1 cellular context compared by ENCODE assay signal in the genomic region with DNA sequence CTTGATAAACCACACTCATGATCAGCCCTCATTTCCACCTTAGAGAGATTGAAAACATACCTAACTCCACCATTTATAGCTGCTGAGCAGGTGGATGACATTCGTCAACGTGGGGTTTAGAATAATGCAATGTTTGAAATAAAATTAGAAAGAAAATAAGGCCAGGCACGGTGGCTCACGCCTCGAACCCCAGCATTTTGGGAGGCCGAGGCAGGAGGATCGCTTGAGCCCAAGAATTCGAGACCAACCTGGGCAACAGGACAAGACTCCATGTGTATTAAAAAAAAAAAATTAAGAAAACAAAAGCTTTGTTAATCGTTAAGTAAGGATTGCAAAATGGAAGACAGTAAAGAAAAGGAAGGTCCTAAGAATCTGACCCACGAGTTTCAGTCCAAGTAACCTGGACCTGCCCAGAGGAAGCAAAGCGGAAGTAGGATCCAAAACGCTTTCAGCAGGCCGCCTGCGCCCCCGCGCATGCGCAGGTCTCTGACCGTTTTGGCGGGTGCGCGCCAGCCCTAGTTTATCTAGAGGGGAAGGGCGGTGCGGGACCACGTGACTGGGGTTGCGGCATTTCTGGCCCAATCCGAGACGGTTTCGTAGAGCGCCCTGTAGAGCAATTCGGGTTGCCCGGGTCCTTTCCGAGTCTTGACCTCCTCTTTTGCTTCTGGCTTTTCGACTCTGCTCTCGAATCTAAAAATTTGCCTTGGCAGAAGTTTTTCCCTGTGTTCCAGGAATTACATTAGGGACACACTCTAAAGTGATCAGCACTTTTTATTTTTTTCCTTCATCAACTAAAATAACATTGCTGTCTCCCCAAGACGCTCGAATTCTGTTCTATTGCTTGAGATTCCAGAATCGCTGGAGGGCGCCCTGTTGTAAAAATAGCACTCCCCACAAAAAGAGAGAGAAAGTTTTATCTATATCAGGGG.
TF ChIP-seq lines count a peak whose summit lies in the region.

No MANE protein-coding gene starts in this region.

TF ChIP-seq in HepG2, 621 proteins besides CTCF, POLR2A, EP300 and RAD21 (continued from another document and continues in another):
- TF ChIP-seq, protein P1, sequence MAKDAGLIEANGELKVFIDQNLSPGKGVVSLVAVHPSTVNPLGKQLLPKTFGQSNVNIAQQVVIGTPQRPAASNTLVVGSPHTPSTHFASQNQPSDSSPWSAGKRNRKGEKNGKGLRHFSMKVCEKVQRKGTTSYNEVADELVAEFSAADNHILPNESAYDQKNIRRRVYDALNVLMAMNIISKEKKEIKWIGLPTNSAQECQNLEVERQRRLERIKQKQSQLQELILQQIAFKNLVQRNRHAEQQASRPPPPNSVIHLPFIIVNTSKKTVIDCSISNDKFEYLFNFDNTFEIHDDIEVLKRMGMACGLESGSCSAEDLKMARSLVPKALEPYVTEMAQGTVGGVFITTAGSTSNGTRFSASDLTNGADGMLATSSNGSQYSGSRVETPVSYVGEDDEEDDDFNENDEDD (CRISPR knock-in tag; IDR thresholded peaks at IDR 0.05; ENCODE audit: borderline replicate concordance) = peak; percentile 71; the same call in 1 of the 2 replicates
- TF ChIP-seq MIER2 (CRISPR knock-in tag; IDR thresholded peaks at IDR 0.05) (no peak), CEBPG (CRISPR knock-in tag; IDR thresholded peaks at IDR 0.05) (0 out of 2 replicates have a peak, but pooled peaks have one; percentile 6), ELF1 (CRISPR knock-in tag; IDR thresholded peaks at IDR 0.05) (peak; percentile 80), TBX2 (CRISPR knock-in tag; IDR thresholded peaks at IDR 0.05; ENCODE audit: borderline replicate concordance) (no peak), FOXK1 (CRISPR knock-in tag; IDR thresholded peaks at IDR 0.05; ENCODE audit: borderline replicate concordance, low read depth) (no peak), ZFP82 (CRISPR knock-in tag; IDR thresholded peaks at IDR 0.05; ENCODE audit: borderline replicate concordance) (no peak), ZNF543 (CRISPR knock-in tag; IDR thresholded peaks at IDR 0.05) (no peak), ATRX (CRISPR knock-in tag; IDR thresholded peaks at IDR 0.05; ENCODE audit: borderline replicate concordance) (no peak), ZNF501 (CRISPR knock-in tag; IDR thresholded peaks at IDR 0.05) (no peak), ZNF672 (CRISPR knock-in tag; IDR thresholded peaks at IDR 0.05) (no peak), RORA (CRISPR knock-in tag; IDR thresholded peaks at IDR 0.05) (no peak), ZKSCAN5 (CRISPR knock-in tag; IDR thresholded peaks at IDR 0.05) (no peak), ZNF766 (CRISPR knock-in tag; IDR thresholded peaks at IDR 0.05; ENCODE audit: borderline replicate concordance) (no peak), NFYC (CRISPR knock-in tag; IDR thresholded peaks at IDR 0.05) (peak; percentile 59), ZFY (CRISPR knock-in tag; IDR thresholded peaks at IDR 0.05) (peak; percentile 47), PCBP2 (optimal IDR thresholded peaks at IDR 0.05; ENCODE audit: low read depth, low read length, poor library complexity, severe bottlenecking) (no peak), RFX3 (CRISPR knock-in tag; IDR thresholded peaks at IDR 0.05) (no peak), SSRP1 (CRISPR knock-in tag; IDR thresholded peaks at IDR 0.05) (no peak), CHD4 (IDR thresholded peaks at IDR 0.05; ENCODE audit: borderline replicate concordance, low read length) (no peak; the same call in 1 of the 2 replicates), HOXA7 (CRISPR knock-in tag; IDR thresholded peaks at IDR 0.05) (no peak), ZBTB38 (CRISPR knock-in tag; IDR thresholded peaks at IDR 0.05) (no peak), SAP130 (CRISPR knock-in tag; IDR thresholded peaks at IDR 0.05; ENCODE audit: low read depth) (peak; percentile 23; the same call in 1 of the 2 replicates), ZNF619 (CRISPR knock-in tag; IDR thresholded peaks at IDR 0.05) (no peak), KDM4B (CRISPR knock-in tag; IDR thresholded peaks at IDR 0.05) (no peak)
- TF ChIP-seq, protein P2, sequence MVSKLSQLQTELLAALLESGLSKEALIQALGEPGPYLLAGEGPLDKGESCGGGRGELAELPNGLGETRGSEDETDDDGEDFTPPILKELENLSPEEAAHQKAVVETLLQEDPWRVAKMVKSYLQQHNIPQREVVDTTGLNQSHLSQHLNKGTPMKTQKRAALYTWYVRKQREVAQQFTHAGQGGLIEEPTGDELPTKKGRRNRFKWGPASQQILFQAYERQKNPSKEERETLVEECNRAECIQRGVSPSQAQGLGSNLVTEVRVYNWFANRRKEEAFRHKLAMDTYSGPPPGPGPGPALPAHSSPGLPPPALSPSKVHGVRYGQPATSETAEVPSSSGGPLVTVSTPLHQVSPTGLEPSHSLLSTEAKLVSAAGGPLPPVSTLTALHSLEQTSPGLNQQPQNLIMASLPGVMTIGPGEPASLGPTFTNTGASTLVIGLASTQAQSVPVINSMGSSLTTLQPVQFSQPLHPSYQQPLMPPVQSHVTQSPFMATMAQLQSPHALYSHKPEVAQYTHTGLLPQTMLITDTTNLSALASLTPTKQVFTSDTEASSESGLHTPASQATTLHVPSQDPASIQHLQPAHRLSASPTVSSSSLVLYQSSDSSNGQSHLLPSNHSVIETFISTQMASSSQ (IDR thresholded peaks at IDR 0.05; ENCODE audit: low read depth) = no peak
- TF ChIP-seq, protein P2 (CRISPR knock-in tag; IDR thresholded peaks at IDR 0.05; ENCODE audit: borderline replicate concordance) = no peak
- TF ChIP-seq, protein P3, sequence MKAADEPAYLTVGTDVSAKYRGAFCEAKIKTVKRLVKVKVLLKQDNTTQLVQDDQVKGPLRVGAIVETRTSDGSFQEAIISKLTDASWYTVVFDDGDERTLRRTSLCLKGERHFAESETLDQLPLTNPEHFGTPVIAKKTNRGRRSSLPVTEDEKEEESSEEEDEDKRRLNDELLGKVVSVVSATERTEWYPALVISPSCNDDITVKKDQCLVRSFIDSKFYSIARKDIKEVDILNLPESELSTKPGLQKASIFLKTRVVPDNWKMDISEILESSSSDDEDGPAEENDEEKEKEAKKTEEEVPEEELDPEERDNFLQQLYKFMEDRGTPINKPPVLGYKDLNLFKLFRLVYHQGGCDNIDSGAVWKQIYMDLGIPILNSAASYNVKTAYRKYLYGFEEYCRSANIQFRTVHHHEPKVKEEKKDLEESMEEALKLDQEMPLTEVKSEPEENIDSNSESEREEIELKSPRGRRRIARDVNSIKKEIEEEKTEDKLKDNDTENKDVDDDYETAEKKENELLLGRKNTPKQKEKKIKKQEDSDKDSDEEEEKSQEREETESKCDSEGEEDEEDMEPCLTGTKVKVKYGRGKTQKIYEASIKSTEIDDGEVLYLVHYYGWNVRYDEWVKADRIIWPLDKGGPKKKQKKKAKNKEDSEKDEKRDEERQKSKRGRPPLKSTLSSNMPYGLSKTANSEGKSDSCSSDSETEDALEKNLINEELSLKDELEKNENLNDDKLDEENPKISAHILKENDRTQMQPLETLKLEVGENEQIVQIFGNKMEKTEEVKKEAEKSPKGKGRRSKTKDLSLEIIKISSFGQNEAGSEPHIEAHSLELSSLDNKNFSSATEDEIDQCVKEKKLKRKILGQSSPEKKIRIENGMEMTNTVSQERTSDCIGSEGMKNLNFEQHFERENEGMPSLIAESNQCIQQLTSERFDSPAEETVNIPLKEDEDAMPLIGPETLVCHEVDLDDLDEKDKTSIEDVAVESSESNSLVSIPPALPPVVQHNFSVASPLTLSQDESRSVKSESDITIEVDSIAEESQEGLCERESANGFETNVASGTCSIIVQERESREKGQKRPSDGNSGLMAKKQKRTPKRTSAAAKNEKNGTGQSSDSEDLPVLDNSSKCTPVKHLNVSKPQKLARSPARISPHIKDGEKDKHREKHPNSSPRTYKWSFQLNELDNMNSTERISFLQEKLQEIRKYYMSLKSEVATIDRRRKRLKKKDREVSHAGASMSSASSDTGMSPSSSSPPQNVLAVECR (CRISPR knock-in tag; IDR thresholded peaks at IDR 0.05; ENCODE audit: borderline replicate concordance) = peak; percentile 26; the same call in 1 of the 2 replicates
- TF ChIP-seq, protein P4, sequence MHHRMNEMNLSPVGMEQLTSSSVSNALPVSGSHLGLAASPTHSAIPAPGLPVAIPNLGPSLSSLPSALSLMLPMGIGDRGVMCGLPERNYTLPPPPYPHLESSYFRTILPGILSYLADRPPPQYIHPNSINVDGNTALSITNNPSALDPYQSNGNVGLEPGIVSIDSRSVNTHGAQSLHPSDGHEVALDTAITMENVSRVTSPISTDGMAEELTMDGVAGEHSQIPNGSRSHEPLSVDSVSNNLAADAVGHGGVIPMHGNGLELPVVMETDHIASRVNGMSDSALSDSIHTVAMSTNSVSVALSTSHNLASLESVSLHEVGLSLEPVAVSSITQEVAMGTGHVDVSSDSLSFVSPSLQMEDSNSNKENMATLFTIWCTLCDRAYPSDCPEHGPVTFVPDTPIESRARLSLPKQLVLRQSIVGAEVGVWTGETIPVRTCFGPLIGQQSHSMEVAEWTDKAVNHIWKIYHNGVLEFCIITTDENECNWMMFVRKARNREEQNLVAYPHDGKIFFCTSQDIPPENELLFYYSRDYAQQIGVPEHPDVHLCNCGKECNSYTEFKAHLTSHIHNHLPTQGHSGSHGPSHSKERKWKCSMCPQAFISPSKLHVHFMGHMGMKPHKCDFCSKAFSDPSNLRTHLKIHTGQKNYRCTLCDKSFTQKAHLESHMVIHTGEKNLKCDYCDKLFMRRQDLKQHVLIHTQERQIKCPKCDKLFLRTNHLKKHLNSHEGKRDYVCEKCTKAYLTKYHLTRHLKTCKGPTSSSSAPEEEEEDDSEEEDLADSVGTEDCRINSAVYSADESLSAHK (CRISPR knock-in tag; IDR thresholded peaks at IDR 0.05; ENCODE audit: borderline replicate concordance) = no peak
- TF ChIP-seq, protein P5, sequence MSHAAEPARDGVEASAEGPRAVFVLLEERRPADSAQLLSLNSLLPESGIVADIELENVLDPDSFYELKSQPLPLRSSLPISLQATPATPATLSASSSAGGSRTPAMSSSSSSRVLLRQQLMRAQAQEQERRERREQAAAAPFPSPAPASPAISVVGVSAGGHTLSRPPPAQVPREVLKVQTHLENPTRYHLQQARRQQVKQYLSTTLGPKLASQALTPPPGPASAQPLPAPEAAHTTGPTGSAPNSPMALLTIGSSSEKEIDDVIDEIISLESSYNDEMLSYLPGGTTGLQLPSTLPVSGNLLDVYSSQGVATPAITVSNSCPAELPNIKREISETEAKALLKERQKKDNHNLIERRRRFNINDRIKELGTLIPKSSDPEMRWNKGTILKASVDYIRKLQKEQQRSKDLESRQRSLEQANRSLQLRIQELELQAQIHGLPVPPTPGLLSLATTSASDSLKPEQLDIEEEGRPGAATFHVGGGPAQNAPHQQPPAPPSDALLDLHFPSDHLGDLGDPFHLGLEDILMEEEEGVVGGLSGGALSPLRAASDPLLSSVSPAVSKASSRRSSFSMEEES (CRISPR knock-in tag; IDR thresholded peaks at IDR 0.05) = no peak
- TF ChIP-seq, protein P6, sequence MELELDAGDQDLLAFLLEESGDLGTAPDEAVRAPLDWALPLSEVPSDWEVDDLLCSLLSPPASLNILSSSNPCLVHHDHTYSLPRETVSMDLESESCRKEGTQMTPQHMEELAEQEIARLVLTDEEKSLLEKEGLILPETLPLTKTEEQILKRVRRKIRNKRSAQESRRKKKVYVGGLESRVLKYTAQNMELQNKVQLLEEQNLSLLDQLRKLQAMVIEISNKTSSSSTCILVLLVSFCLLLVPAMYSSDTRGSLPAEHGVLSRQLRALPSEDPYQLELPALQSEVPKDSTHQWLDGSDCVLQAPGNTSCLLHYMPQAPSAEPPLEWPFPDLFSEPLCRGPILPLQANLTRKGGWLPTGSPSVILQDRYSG (CRISPR knock-in tag; IDR thresholded peaks at IDR 0.05) = no peak
- TF ChIP-seq, protein P7, sequence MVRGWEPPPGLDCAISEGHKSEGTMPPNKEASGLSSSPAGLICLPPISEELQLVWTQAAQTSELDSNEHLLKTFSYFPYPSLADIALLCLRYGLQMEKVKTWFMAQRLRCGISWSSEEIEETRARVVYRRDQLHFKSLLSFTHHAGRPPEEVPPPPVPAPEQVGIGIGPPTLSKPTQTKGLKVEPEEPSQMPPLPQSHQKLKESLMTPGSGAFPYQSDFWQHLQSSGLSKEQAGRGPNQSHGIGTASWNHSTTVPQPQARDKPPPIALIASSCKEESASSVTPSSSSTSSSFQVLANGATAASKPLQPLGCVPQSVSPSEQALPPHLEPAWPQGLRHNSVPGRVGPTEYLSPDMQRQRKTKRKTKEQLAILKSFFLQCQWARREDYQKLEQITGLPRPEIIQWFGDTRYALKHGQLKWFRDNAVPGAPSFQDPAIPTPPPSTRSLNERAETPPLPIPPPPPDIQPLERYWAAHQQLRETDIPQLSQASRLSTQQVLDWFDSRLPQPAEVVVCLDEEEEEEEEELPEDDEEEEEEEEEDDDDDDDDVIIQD (CRISPR knock-in tag; IDR thresholded peaks at IDR 0.05; ENCODE audit: low read depth) = 0 out of 2 replicates have a peak, but pooled peaks have one; percentile 57
- TF ChIP-seq, protein P8, sequence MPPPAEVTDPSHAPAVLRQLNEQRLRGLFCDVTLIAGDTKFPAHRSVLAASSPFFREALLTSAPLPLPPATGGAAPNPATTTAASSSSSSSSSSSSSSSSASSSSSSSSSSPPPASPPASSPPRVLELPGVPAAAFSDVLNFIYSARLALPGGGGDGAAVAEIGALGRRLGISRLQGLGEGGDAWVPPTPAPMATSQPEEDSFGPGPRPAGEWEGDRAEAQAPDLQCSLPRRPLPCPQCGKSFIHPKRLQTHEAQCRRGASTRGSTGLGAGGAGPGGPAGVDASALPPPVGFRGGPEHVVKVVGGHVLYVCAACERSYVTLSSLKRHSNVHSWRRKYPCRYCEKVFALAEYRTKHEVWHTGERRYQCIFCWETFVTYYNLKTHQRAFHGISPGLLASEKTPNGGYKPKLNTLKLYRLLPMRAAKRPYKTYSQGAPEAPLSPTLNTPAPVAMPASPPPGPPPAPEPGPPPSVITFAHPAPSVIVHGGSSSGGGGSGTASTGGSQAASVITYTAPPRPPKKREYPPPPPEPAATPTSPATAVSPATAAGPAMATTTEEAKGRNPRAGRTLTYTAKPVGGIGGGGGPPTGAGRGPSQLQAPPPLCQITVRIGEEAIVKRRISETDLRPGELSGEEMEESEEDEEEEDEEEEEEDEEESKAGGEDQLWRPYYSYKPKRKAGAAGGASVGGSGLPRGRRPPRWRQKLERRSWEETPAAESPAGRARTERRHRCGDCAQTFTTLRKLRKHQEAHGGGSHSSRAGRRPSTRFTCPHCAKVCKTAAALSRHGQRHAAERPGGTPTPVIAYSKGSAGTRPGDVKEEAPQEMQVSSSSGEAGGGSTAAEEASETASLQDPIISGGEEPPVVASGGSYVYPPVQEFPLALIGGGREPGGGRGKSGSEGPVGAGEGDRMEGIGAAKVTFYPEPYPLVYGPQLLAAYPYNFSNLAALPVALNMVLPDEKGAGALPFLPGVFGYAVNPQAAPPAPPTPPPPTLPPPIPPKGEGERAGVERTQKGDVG (CRISPR knock-in tag; IDR thresholded peaks at IDR 0.05; ENCODE audit: borderline replicate concordance) = no peak
- TF ChIP-seq, protein P9, sequence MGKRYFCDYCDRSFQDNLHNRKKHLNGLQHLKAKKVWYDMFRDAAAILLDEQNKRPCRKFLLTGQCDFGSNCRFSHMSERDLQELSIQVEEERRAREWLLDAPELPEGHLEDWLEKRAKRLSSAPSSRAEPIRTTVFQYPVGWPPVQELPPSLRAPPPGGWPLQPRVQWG (CRISPR knock-in tag; IDR thresholded peaks at IDR 0.05; ENCODE audit: borderline replicate concordance, low read depth) = no peak
